ENCODE assay signal across 9 cellular contexts in genomic region chr6:112087136-112087908, GRCh38. TPM values are rescaled to one million over a fixed set of nuclear protein-coding genes. Genes with fewer than 3 reads are reported as not detected.
DNase-seq lines count a peak whose midpoint lies in the region; ATAC-seq and TF ChIP-seq lines count a peak whose summit lies in the region.
"Had no signal": no experiment of that assay in that cellular context is flagged by ENCODE, and none has a peak within 500 bp of the region (broad histone marks: within the 10 kb centered on the region; RNA-seq: fewer than 3 reads in every experiment).

A gene with protein sequence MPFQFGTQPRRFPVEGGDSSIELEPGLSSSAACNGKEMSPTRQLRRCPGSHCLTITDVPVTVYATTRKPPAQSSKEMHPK (plus strand): TSS chr6:112087591. CDS start chr6:112099284, 11,693 bp downstream.
Gene TUBE1 (minus strand): TSS chr6:112087482. CDS start chr6:112087434, 48 bp downstream.

- peak within 1 kb of the TSS; percentile 62 for H3K4me3 ChIP-seq in AG09309 (ENCODE audit: control insufficient read depth, low read depth, low read length)

- H3K36me3 Mint-ChIP-seq in activated B cell treated with CpG ODN at 0.5 μM for 24 hours (ENCODE audit: low read depth) = peaks cover 18% of the 10 kb centered on the region

- DNase-seq in AG09309 (ENCODE audit: low read depth) (peak; percentile 95), NCI-H2227 treated with DMSO at 0.1 percent for 48 hours (lab: John Stamatoyannopoulos, UW) (peak; percentile 75), activated B cell treated with CpG ODN at 0.5 μM for 24 hours (peak; percentile 74), cerebellar cortex (ENCODE audit: low spot score) (peak; percentile 98), islet precursor cell (peak; percentile 98)
- peak; percentile 82 to 86 (median 84) for DNase-seq in stimulated activated CD4-positive, alpha-beta T cell treated with anti-CD3 and anti-CD28 coated beads, Interleukin-12 subunit alpha, Interleukin-12 subunit beta, amount 100 ng/mL, for 48 hours (ENCODE audit: low read depth in 2 of 3, low spot score in 1 of 3)

- POLR2A ChIA-PET in activated B cell treated with CpG ODN at 0.5 μM for 24 hours (lab: Charles Lee) = interaction anchor here (0.9 to 1.4 kb wide), 4 partner anchors 44 to 1884 kb away, joined by 3 to 7 read pairs (median 6); partner anchors contain the start of gene HDAC2

- no peaks in the 10 kb centered on the region for H3K9me3 Mint-ChIP-seq in activated B cell treated with CpG ODN at 0.5 μM for 24 hours
- H3K9me3 Mint-ChIP-seq: T-helper 1 cell treated with Interleukin-12 subunit alpha and Interleukin-12 subunit beta and Interleukin-4 antibody, amounts not matched to agents 30 μg/mL and 1 μg/mL, for 36 hours had no signal

- H3K4me1 Mint-ChIP-seq in activated B cell treated with CpG ODN at 0.5 μM for 24 hours = no peaks in the 10 kb centered on the region

- H3K27ac Mint-ChIP-seq in activated B cell treated with CpG ODN at 0.5 μM for 24 hours = no peak within 1 kb of the TSS
- H3K27ac Mint-ChIP-seq: T-helper 1 cell treated with Interleukin-12 subunit alpha and Interleukin-12 subunit beta and Interleukin-4 antibody, amounts not matched to agents 30 μg/mL and 1 μg/mL, for 36 hours had no signal

- peaks cover 14% of the 10 kb centered on the region for H3K27me3 Mint-ChIP-seq in activated B cell treated with CpG ODN at 0.5 μM for 24 hours

- H3K4me3 Mint-ChIP-seq in activated B cell treated with CpG ODN at 0.5 μM for 24 hours = no peak within 1 kb of the TSS

- ATAC-seq in GM18909 (IDR thresholded peaks at IDR 0.05; ENCODE audit: poor library complexity, unreplicated experiment) = peak; percentile 98
- ATAC-seq in HG03159 (IDR thresholded peaks at IDR 0.05; ENCODE audit: unreplicated experiment) = peak; percentile 97
- ATAC-seq in activated B cell treated with CpG ODN at 0.5 μM for 24 hours (ENCODE audit: low read depth) = peak; percentile 96

- CTCF ChIA-PET in activated B cell treated with CpG ODN at 0.5 μM for 24 hours (lab: Charles Lee) = interaction anchor here (0.7 to 2.1 kb wide), 6 partner anchors 15 to 377 kb away, joined by 3 to 23 read pairs (median 4); no protein-coding TSS in a partner anchor

- intact Hi-C loops in activated B cell treated with CpG ODN at 0.5 μM for 24 hours (cut with micrococcal nuclease) = loop anchor here (1.0 to 10.0 kb wide), 13 partner anchors 44 to 1883 kb away; partner anchors contain the start of genes CDK19, FYN, HDAC2 and MARCKS

- TF ChIP-seq CTCF in AG09309 (IDR thresholded peaks at IDR 0.05; ENCODE audit: control insufficient read depth, insufficient read depth, low read depth, low read length, missing control alignments) (peak; percentile 8), activated B cell treated with CpG ODN at 0.5 μM for 24 hours (IDR thresholded peaks at IDR 0.05) (no peak)

RNA-seq across cellular contexts. Expression of the first gene that starts in this region (rescaled TPM):
- 2.0 and 2.6 TPM in 2 replicates for total RNA-seq in activated B cell treated with CpG ODN at 0.5 μM for 24 hours

RNA-seq across cellular contexts. Expression of gene TUBE1, which starts in this region (rescaled TPM):
- total RNA-seq in activated B cell treated with CpG ODN at 0.5 μM for 24 hours = 24.1 and 28.0 TPM in 2 replicates

Comparison
In these comparisons a context has a peak if more than half of its experiments do, and no peak if none do; other contexts are left out.
1. Peak in every context shown above with its lines: DNase-seq, ATAC-seq and H3K4me3 ChIP-seq.